8 cellular contexts compared by ENCODE assay signal in the genomic region with DNA sequence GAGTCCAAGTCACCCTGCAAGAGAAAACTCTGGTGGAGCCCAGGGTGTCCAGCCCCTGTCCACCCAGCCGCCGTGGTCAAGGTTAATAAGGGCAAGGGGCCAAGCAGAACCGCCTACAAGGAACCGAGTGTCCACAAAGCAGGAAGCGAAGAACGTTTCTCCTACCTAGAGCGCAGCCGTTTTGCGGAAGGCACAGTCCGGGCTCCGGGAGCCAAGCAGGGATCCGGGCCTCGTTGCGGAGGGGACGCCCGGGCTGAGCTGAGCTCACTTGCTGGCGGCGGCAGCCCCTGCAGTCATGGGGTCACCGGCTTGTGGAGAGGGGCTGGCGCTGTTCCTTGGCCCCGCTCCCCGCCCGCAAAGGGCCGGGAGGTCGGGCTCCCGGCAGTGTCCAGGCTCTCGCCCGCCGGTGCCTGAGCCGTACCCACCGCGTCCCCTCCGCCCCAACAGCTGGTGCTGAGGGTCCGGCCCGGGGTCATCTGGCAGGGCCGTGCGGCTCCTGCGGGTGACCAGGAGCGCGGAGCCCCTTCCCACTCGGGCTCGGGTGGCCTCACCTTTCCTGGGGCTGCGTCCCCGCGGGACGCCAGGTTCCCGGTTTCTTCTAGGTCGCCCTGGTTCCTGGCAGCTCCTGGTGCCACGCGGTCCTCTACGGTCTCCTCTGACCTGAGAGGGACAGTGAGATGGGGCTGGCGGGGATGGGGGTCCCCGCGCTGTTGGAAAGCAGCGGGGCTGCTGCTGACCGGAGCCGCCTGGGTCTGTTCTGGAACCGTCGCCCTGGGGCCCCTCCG. TPM values are rescaled to one million over a fixed set of nuclear protein-coding genes. Genes with fewer than 3 reads are reported as not detected.
DNase-seq lines count a peak whose midpoint lies in the region; ATAC-seq and TF ChIP-seq lines count a peak whose summit lies in the region.

No MANE protein-coding gene starts in this region.

- TF ChIP-seq CTCF in foreskin fibroblast (IDR thresholded peaks at IDR 0.05; ENCODE audit: low read depth, low read length), result no peak
- no peak for TF ChIP-seq CTCF in neural crest cell (conservative IDR thresholded peaks at IDR 0.05)

- H3K27me3 Mint-ChIP-seq in T-helper 17 cell (peaks cover 54% of the 10 kb centered on the region), neural crest cell (ENCODE audit: low read depth) (peaks cover 78% of the 10 kb centered on the region)

- peaks cover under 1% of the 10 kb centered on the region for H3K9me3 Mint-ChIP-seq in neural crest cell

- H3K4me1 Mint-ChIP-seq in T-helper 17 cell (peaks cover 16% of the 10 kb centered on the region), neural crest cell (peaks cover 9% of the 10 kb centered on the region)

- ATAC-seq in T-helper 17 cell (peak; percentile 50), HG03439 (IDR thresholded peaks at IDR 0.05; ENCODE audit: unreplicated experiment) (no peak), HG03571 (IDR thresholded peaks at IDR 0.05; ENCODE audit: unreplicated experiment) (no peak), GM21447 (IDR thresholded peaks at IDR 0.05; ENCODE audit: unreplicated experiment) (no peak)

- H3K4me3 Mint-ChIP-seq in T-helper 17 cell (peak overlapping the region; percentile 94), neural crest cell (peak overlapping the region; percentile 82)

- no peaks in the 10 kb centered on the region for H3K9me3 ChIP-seq in T-helper 17 cell (ENCODE audit: control insufficient read depth, low read length, poor library complexity, severe bottlenecking)

- peak overlapping the region; percentile 26 to 35 for H3K4me3 ChIP-seq in foreskin fibroblast (ENCODE audit: low read depth in 1 of 2, low read length in 2 of 2)

- H3K27ac Mint-ChIP-seq in T-helper 17 cell (peak overlapping the region; percentile 81), neural crest cell (ENCODE audit: unreplicated experiment) (no peak overlapping the region)

- H3K36me3 Mint-ChIP-seq in T-helper 17 cell (ENCODE audit: low read depth) (peaks cover 6% of the 10 kb centered on the region), neural crest cell (ENCODE audit: low read depth) (no peaks in the 10 kb centered on the region)

- DNase-seq in ELR (ENCODE audit: low read depth) (peak; percentile 18), T-helper 17 cell (no peak), foreskin fibroblast (peak in 1 of 2 donors; percentile 19), neural crest cell (ENCODE audit: low read depth, low spot score) (no peak), NCI-H1092 treated with DMSO at 0.1 percent for 48 hours (lab: John Stamatoyannopoulos, UW) (no peak)

RNA-seq across cellular contexts. Expression of a gene that starts 14.0 kb away (rescaled TPM):
- total RNA-seq in T-helper 17 cell, result 1 to 10 TPM; 5.9 to 6.7 TPM
- total RNA-seq in neural crest cell, result 15.9 and 17.1 TPM in 2 replicates
